12 cellular contexts compared by ENCODE assay signal in genomic region chr4:176193898-176194297, GRCh38. TPM values are rescaled to one million over a fixed set of nuclear protein-coding genes. Genes with fewer than 3 reads are reported as not detected.
DNase-seq lines count a peak whose midpoint lies in the region; ATAC-seq and TF ChIP-seq lines count a peak whose summit lies in the region.
"Had no signal": no experiment of that assay in that cellular context is flagged by ENCODE, and none has a peak within 500 bp of the region (broad histone marks: within the 10 kb centered on the region; RNA-seq: fewer than 3 reads in every experiment).

No MANE protein-coding gene starts in this region.

- no peaks in the 10 kb centered on the region for H3K9me2 ChIP-seq in OCI-LY7 (ENCODE audit: insufficient read depth, low read length)

- 78% methylated on average over 4 of the region's 4 CpGs for WGBS in prostate gland

- DNase-seq in GM04503 (ENCODE audit: low read depth), result peak; percentile 60
- peak; percentile 37 for DNase-seq in RPMI7951 (ENCODE audit: low read depth)
- peak; percentile 94 for DNase-seq in epithelial cell of esophagus (ENCODE audit: low read depth)
- DNase-seq in stimulated activated CD4-positive, alpha-beta T cell treated with anti-CD3 and anti-CD28 coated beads, Interleukin-15, amount 100 ng/mL, for 24 hours, result peak; percentile 66
- no peak for DNase-seq in NCI-H748 treated with DMSO at 0.1 percent for 48 hours (lab: John Stamatoyannopoulos, UW)
- no peak for DNase-seq in prostate gland (ENCODE audit: low spot score)
- DNase-seq in OCI-LY7 (ENCODE audit: low spot score), result no peak
- DNase-seq: dorsolateral prefrontal cortex, immature natural killer cell, PC-9 had no signal

- POLR2A ChIA-PET in OCI-LY7 (lab: Charles Lee), result no interaction called here

- no peaks in the 10 kb centered on the region for H3K36me3 ChIP-seq in prostate gland
- H3K36me3 ChIP-seq in OCI-LY7 (ENCODE audit: insufficient read depth, low read length), result no peaks in the 10 kb centered on the region

- H2AFZ ChIP-seq in OCI-LY7 (ENCODE audit: low read length), result no peak overlapping the region
- H2AFZ ChIP-seq: parathyroid adenoma, PC-9 had no signal

- no TSS peak for BruUV-seq in OCI-LY7 (replicated peaks; lab: Mats Ljungman, UMichigan)

- no peaks in the 10 kb centered on the region for H3K27me3 ChIP-seq in prostate gland (replicated peaks; ENCODE audit: insufficient read depth)
- H3K27me3 ChIP-seq: dorsolateral prefrontal cortex had no signal

- H3K9me3 ChIP-seq in prostate gland (no peaks in the 10 kb centered on the region), OCI-LY7 (ENCODE audit: low read length) (no peaks in the 10 kb centered on the region)

- TF ChIP-seq POLR2A in prostate gland (IDR thresholded peaks at IDR 0.05), result no peak

- intact Hi-C loops in prostate gland (cut with DNase I), result loop anchor here (10.0 kb wide), 1 partner anchor 81 kb away; no protein-coding TSS in a partner anchor
- intact Hi-C loops in OCI-LY7 (cut with micrococcal nuclease; ENCODE audit: unreplicated experiment), result loop anchor here (10.0 kb wide), 1 partner anchor 131 kb away; no protein-coding TSS in a partner anchor

- no peak overlapping the region for H3K4me2 ChIP-seq in OCI-LY7 (ENCODE audit: low read length)

- H3K27ac ChIP-seq in prostate gland (no peak overlapping the region), OCI-LY7 (ENCODE audit: low read depth, low read length, poor library complexity, severe bottlenecking) (no peak overlapping the region)
- H3K27ac ChIP-seq: dorsolateral prefrontal cortex, parathyroid adenoma, PC-9 had no signal

- CTCF ChIA-PET in OCI-LY7 (lab: Charles Lee; ENCODE audit: unreplicated experiment), result no interaction called here

- no peak overlapping the region for H3K4me3 ChIP-seq in epithelial cell of esophagus (ENCODE audit: low read length)
- no peak overlapping the region for H3K4me3 ChIP-seq in prostate gland
- no peak overlapping the region for H3K4me3 ChIP-seq in OCI-LY7 (ENCODE audit: low read depth, low read length, poor library complexity, severe bottlenecking)
- H3K4me3 ChIP-seq: PC-9 had no signal

- TF ChIP-seq CTCF in epithelial cell of esophagus (IDR thresholded peaks at IDR 0.05; ENCODE audit: insufficient read depth, low read depth, low read length, missing control alignments) (no peak), prostate gland (IDR thresholded peaks at IDR 0.05) (no peak), OCI-LY7 (conservative IDR thresholded peaks at IDR 0.05; ENCODE audit: low read length) (no peak)

- H3K4me1 ChIP-seq in prostate gland (replicated peaks) (no peaks in the 10 kb centered on the region), OCI-LY7 (ENCODE audit: insufficient read depth, low read length, poor library complexity, severe bottlenecking) (peaks cover 6% of the 10 kb centered on the region)
- H3K4me1 ChIP-seq: parathyroid adenoma had no signal

- H4K20me1 ChIP-seq in OCI-LY7 (ENCODE audit: insufficient read depth, low read length), result no peaks in the 10 kb centered on the region

- no peak for ATAC-seq in GM21717 (IDR thresholded peaks at IDR 0.05; ENCODE audit: unreplicated experiment)

- no peaks in the 10 kb centered on the region for H3K79me2 ChIP-seq in OCI-LY7 (ENCODE audit: insufficient read depth, low read depth, low read length)
- H3K79me2 ChIP-seq: parathyroid adenoma had no signal

RNA-seq across cellular contexts. Expression of gene SPATA4, which starts 1.5 kb away (rescaled TPM):
- total RNA-seq in RPMI7951 (2014; rRNA removed; shearing (Covaris generic)), result not detected in 2 replicates
- total RNA-seq in prostate gland (10 to 100 TPM in 1 of 2 donors, under 1 TPM in 1; 0.68 to 10.2 TPM), OCI-LY7 (2022) (not detected in 2 replicates)
- not detected in 2 replicates for total RNA-seq in OCI-LY7 (2014; rRNA removed; shearing (Covaris generic))

Comparison
In these comparisons a context has a peak if more than half of its experiments do, and no peak if none do; other contexts are left out.
1. DNase-seq: peak in GM04503 (single experiment), RPMI7951 (single experiment), epithelial cell of esophagus (single experiment) and stimulated activated CD4-positive, alpha-beta T cell treated with anti-CD3 and anti-CD28 coated beads, Interleukin-15, amount 100 ng/mL, for 24 hours (single experiment); none in NCI-H748 treated with DMSO at 0.1 percent for 48 hours (single experiment), prostate gland (single experiment) and OCI-LY7 (single experiment).